In genomic region chr1:18110968-18111367, GRCh38 we compare ENCODE assay signal across 1 cellular context.
TF ChIP-seq lines count a peak whose summit lies in the region.

No MANE protein-coding gene starts in this region.

TF ChIP-seq in HEK293, 187 proteins besides CTCF, POLR2A, EP300 and RAD21 (continued from another document):
- no peak for TF ChIP-seq AEBP2 (tag by site-specific recombination; IDR thresholded peaks at IDR 0.05; ENCODE audit: borderline replicate concordance)
